ENCODE assay signal across 8 cellular contexts in genomic region chr19:7534531-7534980, GRCh38. TPM values are rescaled to one million over a fixed set of nuclear protein-coding genes. Genes with fewer than 3 reads are reported as not detected.
A peak's percentile ranks its signal among the peaks of the same experiment; 100 is the strongest.
DNase-seq lines count a peak whose midpoint lies in the region; ATAC-seq and TF ChIP-seq lines count a peak whose summit lies in the region.

No MANE protein-coding gene starts in this region.

- peak overlapping the region; percentile 92 for H3K9ac ChIP-seq in NT2/D1 (ENCODE audit: insufficient read length, low read depth)

- peak overlapping the region; percentile 98 for H3K4me3 Mint-ChIP-seq in CD4-positive, alpha-beta T cell

- peaks cover 29% of the 10 kb centered on the region for H3K4me1 Mint-ChIP-seq in CD4-positive, alpha-beta T cell (ENCODE audit: low read depth)

- peak overlapping the region; percentile 87 for H3K27ac Mint-ChIP-seq in CD4-positive, alpha-beta T cell

- no peak for TF ChIP-seq CTCF in CD4-positive, alpha-beta T cell (IDR thresholded peaks at IDR 0.05)
- TF ChIP-seq CTCF in adrenal gland (IDR thresholded peaks at IDR 0.05), result no peak

- H3K27ac ChIP-seq in CD4-positive, alpha-beta T cell (ENCODE audit: low read depth, low read length), result peak overlapping the region; percentile 67
- peak overlapping the region; percentile 85 to 96 (median 88) for H3K27ac ChIP-seq in adrenal gland

- CTCF ChIA-PET in CD4-positive, alpha-beta T cell (lab: Charles Lee), result interaction anchor here (1.1 to 2.1 kb wide), 3 partner anchors 12 to 395 kb away, joined by 3 to 10 read pairs (median 5); partner anchors contain the start of gene MCOLN1

- POLR2A ChIA-PET in CD4-positive, alpha-beta T cell (lab: Charles Lee), result interaction anchor here (0.6 to 3.2 kb wide), 4 partner anchors 12 to 374 kb away, joined by 3 to 50 read pairs (median 4); partner anchors contain the start of genes MAP2K7 and MCOLN1

- no peaks in the 10 kb centered on the region for H3K27me3 ChIP-seq in CD4-positive, alpha-beta T cell (ENCODE audit: control insufficient read depth, insufficient read depth, low read length)
- no peaks in the 10 kb centered on the region for H3K27me3 ChIP-seq in NT2/D1 (ENCODE audit: insufficient read depth, insufficient read length)
- H3K27me3 ChIP-seq in adrenal gland, result no peaks in the 10 kb centered on the region

- H3K36me3 Mint-ChIP-seq in CD4-positive, alpha-beta T cell (ENCODE audit: low read depth), result peaks cover 27% of the 10 kb centered on the region

- H3K4me3 ChIP-seq in NT2/D1 (ENCODE audit: insufficient read length, low read depth) (peak overlapping the region; percentile 85), adrenal gland (peak overlapping the region; percentile 27 to 98 (median 80))

- TF ChIP-seq POLR2A in adrenal gland (IDR thresholded peaks at IDR 0.05), result no peak

- peaks cover 10% of the 10 kb centered on the region for H3K4me1 ChIP-seq in NT2/D1 (ENCODE audit: insufficient read depth, insufficient read length)
- peaks cover 10% of the 10 kb centered on the region in 2 donors for H3K4me1 ChIP-seq in adrenal gland (replicated peaks in 1 of 2)

- no peaks in the 10 kb centered on the region for H3K27me3 Mint-ChIP-seq in CD4-positive, alpha-beta T cell

- no peaks in the 10 kb centered on the region for H3K9me3 ChIP-seq in CD4-positive, alpha-beta T cell (ENCODE audit: control insufficient read depth, low read length)
- no peaks in the 10 kb centered on the region for H3K9me3 ChIP-seq in NT2/D1 (ENCODE audit: insufficient read depth, low read length)
- H3K9me3 ChIP-seq in adrenal gland (replicated peaks in 1 of 3), result no peaks in the 10 kb centered on the region

- WGBS in adrenal gland, 4 donors, result 0 to 1% (median 0%) methylated on average over 13 to 20 of the region's 20 CpGs

- H3K36me3 ChIP-seq in NT2/D1 (ENCODE audit: insufficient read depth, insufficient read length, low read length) (peaks cover 41% of the 10 kb centered on the region), adrenal gland (replicated peaks in 1 of 2) (peaks cover 0 to 31% of the 10 kb centered on the region in 2 donors)

- intact Hi-C loops in CD4-positive, alpha-beta T cell (cut with DNase I, micrococcal nuclease), result loop anchor here (1.0 to 10.0 kb wide), 6 partner anchors 12 to 1172 kb away; partner anchors contain the start of genes MCOLN1 (in 2 of the 2), GPR108 (in 1 of the 2), MAP2K7 (in 1 of the 2) and PEX11G (in 1 of the 2)
- intact Hi-C loops in adrenal gland (cut with DNase I) (loop anchor here in 1 of 2 donors (10.0 kb wide), 2 partner anchors 150 to 180 kb away; no protein-coding TSS in a partner anchor), head of caudate nucleus (cut with DNase I) (no loop called here)

- DNase-seq in CD4-positive, alpha-beta T cell, result no peak
- DNase-seq in H4 (ENCODE audit: low spot score) (peak; percentile 82), NT2/D1 (ENCODE audit: low read depth, low spot score) (peak; percentile 46), adrenal gland (peak; percentile 66 to 88 (median 80)), head of caudate nucleus (peak; percentile 69 to 95 (median 86)), nucleus accumbens (lab: John Stamatoyannopoulos, UW) (peak in 54 of 56 donors; percentile 21 to 89 (median 71)), activated gamma-delta T cell treated with Interleukin-2 at 50 U/mL for 16 hours (no peak)

- no peaks in the 10 kb centered on the region for H3K9me3 Mint-ChIP-seq in CD4-positive, alpha-beta T cell

- ATAC-seq in CD4-positive, alpha-beta T cell (ENCODE audit: poor library complexity), result peak; percentile 7
- no peak for ATAC-seq in GM19324 (IDR thresholded peaks at IDR 0.05; ENCODE audit: low FRiP score, unreplicated experiment)

RNA-seq across cellular contexts. Expression of gene PNPLA6, which starts 1.0 kb away (rescaled TPM):
- total RNA-seq in CD4-positive, alpha-beta T cell, result 10 to 100 TPM; 62.0 to 70.9 TPM
- total RNA-seq in H4 (2014; rRNA removed; shearing (Covaris generic)), result 32.5 and 41.4 TPM in 2 replicates
- 100 to 1,000 TPM in 5 of 8 donors, 10 to 100 TPM in 3; 89.4 to 257 (median 121) TPM for total RNA-seq in adrenal gland
- polyA plus RNA-seq in adrenal gland, result 100 to 1,000 TPM in 2 of 3 donors, 10 to 100 TPM in 1; 25.7 to 264 (median 110) TPM

RNA-seq across cellular contexts. Expression of gene MCOLN1, which starts 12.1 kb away (rescaled TPM):
- 1 to 10 TPM; 7.9 to 8.8 TPM for total RNA-seq in CD4-positive, alpha-beta T cell
- total RNA-seq in H4 (2014; rRNA removed; shearing (Covaris generic)), result 3.9 and 5.8 TPM in 2 replicates
- 10 to 100 TPM; 27.8 to 100.0 (median 57.1) TPM for total RNA-seq in adrenal gland
- polyA plus RNA-seq in adrenal gland, result 100 to 1,000 TPM in 1 of 3 donors, 10 to 100 TPM in 2; 23.0 to 212 (median 71.4) TPM

RNA-seq across cellular contexts. Expression of gene ZNF358, which starts 18.7 kb away (rescaled TPM):
- total RNA-seq in CD4-positive, alpha-beta T cell, result 1 to 10 TPM; 5.1 to 5.2 TPM
- total RNA-seq in H4 (2014; rRNA removed; shearing (Covaris generic)), result 31.9 and 37.5 TPM in 2 replicates
- total RNA-seq in adrenal gland, result 100 to 1,000 TPM in 5 of 8 donors, 10 to 100 TPM in 3; 56.1 to 113 (median 101) TPM
- polyA plus RNA-seq in adrenal gland, result 100 to 1,000 TPM in 2 of 3 donors, 10 to 100 TPM in 1; 30.3 to 197 (median 148) TPM

RNA-seq across cellular contexts. Expression of gene PEX11G, which starts 45.7 kb away (rescaled TPM):
- total RNA-seq in CD4-positive, alpha-beta T cell, result not detected
- 0.31 TPM in 1 of 2 replicates, not detected in the other for total RNA-seq in H4 (2014; rRNA removed; shearing (Covaris generic))
- total RNA-seq in adrenal gland, result 10 to 100 TPM in 5 of 8 donors, 1 to 10 TPM in 3; 4.9 to 17.5 (median 13.8) TPM
- 10 to 100 TPM in 2 of 3 donors, 1 to 10 TPM in 1; 2.5 to 24.5 (median 24.0) TPM for polyA plus RNA-seq in adrenal gland

Comparison
In these comparisons a context has a peak if more than half of its experiments do, and no peak if none do; other contexts are left out.
1. DNase-seq: peak in H4 (single experiment), NT2/D1 (single experiment), adrenal gland (7 of 7), head of caudate nucleus (42 of 42) and nucleus accumbens (54 of 56); none in CD4-positive, alpha-beta T cell (0 of 10) and activated gamma-delta T cell treated with Interleukin-2 at 50 U/mL for 16 hours (single experiment).